In the genomic region with DNA sequence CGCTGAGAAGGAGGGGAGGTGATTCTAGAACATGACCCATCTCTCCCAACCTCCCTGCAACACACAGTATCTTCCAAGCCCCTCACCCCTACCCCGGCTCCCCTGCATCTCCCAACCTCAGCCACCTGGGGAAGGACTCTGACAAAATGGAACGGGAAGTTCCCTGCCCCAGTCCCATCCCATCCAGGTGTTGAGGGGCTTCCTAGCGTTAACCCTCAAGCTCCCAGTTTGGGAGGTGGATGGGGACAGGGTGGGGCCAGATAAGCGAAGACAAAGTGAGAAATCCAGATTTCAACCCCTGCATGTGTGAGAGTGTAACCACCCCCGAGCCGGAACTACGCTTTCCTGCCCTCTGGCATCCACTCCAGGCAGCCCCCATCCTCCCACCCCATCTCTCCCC, we compare ENCODE assay signal across 2 cellular contexts.
A peak's percentile ranks its signal among the peaks of the same experiment; 100 is the strongest.
TF ChIP-seq lines count a peak whose summit lies in the region.

No MANE protein-coding gene starts in this region.

TF ChIP-seq in WTC11, 78 proteins besides CTCF, POLR2A, EP300 and RAD21:
- TF ChIP-seq, protein P1, sequence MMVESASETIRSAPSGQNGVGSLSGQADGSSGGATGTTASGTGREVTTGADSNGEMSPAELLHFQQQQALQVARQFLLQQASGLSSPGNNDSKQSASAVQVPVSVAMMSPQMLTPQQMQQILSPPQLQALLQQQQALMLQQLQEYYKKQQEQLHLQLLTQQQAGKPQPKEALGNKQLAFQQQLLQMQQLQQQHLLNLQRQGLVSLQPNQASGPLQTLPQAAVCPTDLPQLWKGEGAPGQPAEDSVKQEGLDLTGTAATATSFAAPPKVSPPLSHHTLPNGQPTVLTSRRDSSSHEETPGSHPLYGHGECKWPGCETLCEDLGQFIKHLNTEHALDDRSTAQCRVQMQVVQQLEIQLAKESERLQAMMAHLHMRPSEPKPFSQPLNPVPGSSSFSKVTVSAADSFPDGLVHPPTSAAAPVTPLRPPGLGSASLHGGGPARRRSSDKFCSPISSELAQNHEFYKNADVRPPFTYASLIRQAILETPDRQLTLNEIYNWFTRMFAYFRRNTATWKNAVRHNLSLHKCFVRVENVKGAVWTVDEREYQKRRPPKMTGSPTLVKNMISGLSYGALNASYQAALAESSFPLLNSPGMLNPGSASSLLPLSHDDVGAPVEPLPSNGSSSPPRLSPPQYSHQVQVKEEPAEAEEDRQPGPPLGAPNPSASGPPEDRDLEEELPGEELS (CRISPR knock-in tag; IDR thresholded peaks at IDR 0.05), result no peak
- TF ChIP-seq, protein P2, sequence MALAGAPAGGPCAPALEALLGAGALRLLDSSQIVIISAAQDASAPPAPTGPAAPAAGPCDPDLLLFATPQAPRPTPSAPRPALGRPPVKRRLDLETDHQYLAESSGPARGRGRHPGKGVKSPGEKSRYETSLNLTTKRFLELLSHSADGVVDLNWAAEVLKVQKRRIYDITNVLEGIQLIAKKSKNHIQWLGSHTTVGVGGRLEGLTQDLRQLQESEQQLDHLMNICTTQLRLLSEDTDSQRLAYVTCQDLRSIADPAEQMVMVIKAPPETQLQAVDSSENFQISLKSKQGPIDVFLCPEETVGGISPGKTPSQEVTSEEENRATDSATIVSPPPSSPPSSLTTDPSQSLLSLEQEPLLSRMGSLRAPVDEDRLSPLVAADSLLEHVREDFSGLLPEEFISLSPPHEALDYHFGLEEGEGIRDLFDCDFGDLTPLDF (CRISPR knock-in tag; IDR thresholded peaks at IDR 0.05), result no peak
- TF ChIP-seq, protein P3, sequence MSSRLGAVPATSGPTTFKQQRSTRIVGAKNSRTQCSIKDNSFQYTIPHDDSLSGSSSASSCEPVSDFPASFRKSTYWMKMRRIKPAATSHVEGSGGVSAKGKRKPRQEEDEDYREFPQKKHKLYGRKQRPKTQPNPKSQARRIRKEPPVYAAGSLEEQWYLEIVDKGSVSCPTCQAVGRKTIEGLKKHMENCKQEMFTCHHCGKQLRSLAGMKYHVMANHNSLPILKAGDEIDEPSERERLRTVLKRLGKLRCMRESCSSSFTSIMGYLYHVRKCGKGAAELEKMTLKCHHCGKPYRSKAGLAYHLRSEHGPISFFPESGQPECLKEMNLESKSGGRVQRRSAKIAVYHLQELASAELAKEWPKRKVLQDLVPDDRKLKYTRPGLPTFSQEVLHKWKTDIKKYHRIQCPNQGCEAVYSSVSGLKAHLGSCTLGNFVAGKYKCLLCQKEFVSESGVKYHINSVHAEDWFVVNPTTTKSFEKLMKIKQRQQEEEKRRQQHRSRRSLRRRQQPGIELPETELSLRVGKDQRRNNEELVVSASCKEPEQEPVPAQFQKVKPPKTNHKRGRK (CRISPR knock-in tag; IDR thresholded peaks at IDR 0.05; ENCODE audit: borderline replicate concordance), result no peak
- TF ChIP-seq, protein P4, sequence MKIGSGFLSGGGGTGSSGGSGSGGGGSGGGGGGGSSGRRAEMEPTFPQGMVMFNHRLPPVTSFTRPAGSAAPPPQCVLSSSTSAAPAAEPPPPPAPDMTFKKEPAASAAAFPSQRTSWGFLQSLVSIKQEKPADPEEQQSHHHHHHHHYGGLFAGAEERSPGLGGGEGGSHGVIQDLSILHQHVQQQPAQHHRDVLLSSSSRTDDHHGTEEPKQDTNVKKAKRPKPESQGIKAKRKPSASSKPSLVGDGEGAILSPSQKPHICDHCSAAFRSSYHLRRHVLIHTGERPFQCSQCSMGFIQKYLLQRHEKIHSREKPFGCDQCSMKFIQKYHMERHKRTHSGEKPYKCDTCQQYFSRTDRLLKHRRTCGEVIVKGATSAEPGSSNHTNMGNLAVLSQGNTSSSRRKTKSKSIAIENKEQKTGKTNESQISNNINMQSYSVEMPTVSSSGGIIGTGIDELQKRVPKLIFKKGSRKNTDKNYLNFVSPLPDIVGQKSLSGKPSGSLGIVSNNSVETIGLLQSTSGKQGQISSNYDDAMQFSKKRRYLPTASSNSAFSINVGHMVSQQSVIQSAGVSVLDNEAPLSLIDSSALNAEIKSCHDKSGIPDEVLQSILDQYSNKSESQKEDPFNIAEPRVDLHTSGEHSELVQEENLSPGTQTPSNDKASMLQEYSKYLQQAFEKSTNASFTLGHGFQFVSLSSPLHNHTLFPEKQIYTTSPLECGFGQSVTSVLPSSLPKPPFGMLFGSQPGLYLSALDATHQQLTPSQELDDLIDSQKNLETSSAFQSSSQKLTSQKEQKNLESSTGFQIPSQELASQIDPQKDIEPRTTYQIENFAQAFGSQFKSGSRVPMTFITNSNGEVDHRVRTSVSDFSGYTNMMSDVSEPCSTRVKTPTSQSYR (CRISPR knock-in tag; IDR thresholded peaks at IDR 0.05), result no peak
- TF ChIP-seq NFE2L1 (CRISPR knock-in tag; IDR thresholded peaks at IDR 0.05) (peak; percentile 46; the same call in 1 of the 2 replicates), FOXP1 (CRISPR knock-in tag; IDR thresholded peaks at IDR 0.05; ENCODE audit: borderline replicate concordance) (0 out of 2 replicates have a peak, but pooled peaks have one; percentile 25), SP1 (CRISPR knock-in tag; conservative IDR thresholded peaks at IDR 0.05) (0 out of 2 replicates have a peak, but pooled peaks have one; percentile 25), HMGA2 (CRISPR knock-in tag; IDR thresholded peaks at IDR 0.05) (no peak), FOXJ3 (CRISPR knock-in tag; IDR thresholded peaks at IDR 0.05; ENCODE audit: borderline replicate concordance) (no peak)
- TF ChIP-seq, protein P5, sequence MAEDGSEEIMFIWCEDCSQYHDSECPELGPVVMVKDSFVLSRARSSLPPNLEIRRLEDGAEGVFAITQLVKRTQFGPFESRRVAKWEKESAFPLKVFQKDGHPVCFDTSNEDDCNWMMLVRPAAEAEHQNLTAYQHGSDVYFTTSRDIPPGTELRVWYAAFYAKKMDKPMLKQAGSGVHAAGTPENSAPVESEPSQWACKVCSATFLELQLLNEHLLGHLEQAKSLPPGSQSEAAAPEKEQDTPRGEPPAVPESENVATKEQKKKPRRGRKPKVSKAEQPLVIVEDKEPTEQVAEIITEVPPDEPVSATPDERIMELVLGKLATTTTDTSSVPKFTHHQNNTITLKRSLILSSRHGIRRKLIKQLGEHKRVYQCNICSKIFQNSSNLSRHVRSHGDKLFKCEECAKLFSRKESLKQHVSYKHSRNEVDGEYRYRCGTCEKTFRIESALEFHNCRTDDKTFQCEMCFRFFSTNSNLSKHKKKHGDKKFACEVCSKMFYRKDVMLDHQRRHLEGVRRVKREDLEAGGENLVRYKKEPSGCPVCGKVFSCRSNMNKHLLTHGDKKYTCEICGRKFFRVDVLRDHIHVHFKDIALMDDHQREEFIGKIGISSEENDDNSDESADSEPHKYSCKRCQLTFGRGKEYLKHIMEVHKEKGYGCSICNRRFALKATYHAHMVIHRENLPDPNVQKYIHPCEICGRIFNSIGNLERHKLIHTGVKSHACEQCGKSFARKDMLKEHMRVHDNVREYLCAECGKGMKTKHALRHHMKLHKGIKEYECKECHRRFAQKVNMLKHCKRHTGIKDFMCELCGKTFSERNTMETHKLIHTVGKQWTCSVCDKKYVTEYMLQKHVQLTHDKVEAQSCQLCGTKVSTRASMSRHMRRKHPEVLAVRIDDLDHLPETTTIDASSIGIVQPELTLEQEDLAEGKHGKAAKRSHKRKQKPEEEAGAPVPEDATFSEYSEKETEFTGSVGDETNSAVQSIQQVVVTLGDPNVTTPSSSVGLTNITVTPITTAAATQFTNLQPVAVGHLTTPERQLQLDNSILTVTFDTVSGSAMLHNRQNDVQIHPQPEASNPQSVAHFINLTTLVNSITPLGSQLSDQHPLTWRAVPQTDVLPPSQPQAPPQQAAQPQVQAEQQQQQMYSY (CRISPR knock-in tag; IDR thresholded peaks at IDR 0.05), result peak; percentile 63

TF ChIP-seq in GM12891, 5 proteins besides CTCF, POLR2A, EP300 and RAD21:
- no peak for TF ChIP-seq SPI1 (IDR thresholded peaks at IDR 0.05; ENCODE audit: low read depth, low read length)
- no peak for TF ChIP-seq PAX5 (IDR thresholded peaks at IDR 0.05; ENCODE audit: insufficient read depth, low read length, severe bottlenecking)
- TF ChIP-seq POLR2AphosphoS5 (IDR thresholded peaks at IDR 0.05; ENCODE audit: low read depth, low read length), result no peak
- no peak for TF ChIP-seq POU2F2 (IDR thresholded peaks at IDR 0.05; ENCODE audit: low read depth, low read length)
